In genomic region chr20:17896771-17897369, GRCh38 we compare ENCODE assay signal across 1 cellular context.
TF ChIP-seq lines count a peak whose summit lies in the region.

No MANE protein-coding gene starts in this region.

TF ChIP-seq in HepG2, 621 proteins besides CTCF, POLR2A, EP300 and RAD21 (continued from another document and continues in another):
- peak; percentile 88 for TF ChIP-seq RERE (CRISPR knock-in tag; IDR thresholded peaks at IDR 0.05; ENCODE audit: low read depth)
- TF ChIP-seq NR3C1 (CRISPR knock-in tag; IDR thresholded peaks at IDR 0.05), result no peak
- TF ChIP-seq ZBED4 (CRISPR knock-in tag; IDR thresholded peaks at IDR 0.05; ENCODE audit: borderline replicate concordance), result no peak
- no peak for TF ChIP-seq ELK4 (CRISPR knock-in tag; IDR thresholded peaks at IDR 0.05; ENCODE audit: borderline replicate concordance)
- TF ChIP-seq GATAD2A (CRISPR knock-in tag; IDR thresholded peaks at IDR 0.05), result peak; percentile 99
- peak; percentile 94 for TF ChIP-seq ATF3 (CRISPR knock-in tag; IDR thresholded peaks at IDR 0.05)
- peak; percentile 99 for TF ChIP-seq FOSL2 (CRISPR knock-in tag; IDR thresholded peaks at IDR 0.05)
- TF ChIP-seq RAD51 (IDR thresholded peaks at IDR 0.05; ENCODE audit: borderline replicate concordance), result no peak
- TF ChIP-seq ATF4 (CRISPR knock-in tag; IDR thresholded peaks at IDR 0.05), result peak in 1 of 2 experiments; percentile 79; a peak in 2 of 4 replicates
- no peak for TF ChIP-seq TCF7L2 (IDR thresholded peaks at IDR 0.05; ENCODE audit: low read depth, low read length)
- TF ChIP-seq EHMT2 (IDR thresholded peaks at IDR 0.05; ENCODE audit: borderline replicate concordance, low read depth, low read length), result no peak
- peak; percentile 96 for TF ChIP-seq FOXP4 (CRISPR knock-in tag; IDR thresholded peaks at IDR 0.05)
- peak; percentile 80 for TF ChIP-seq ZNF430 (CRISPR knock-in tag; IDR thresholded peaks at IDR 0.05)
- no peak for TF ChIP-seq HCFC1 (IDR thresholded peaks at IDR 0.05; ENCODE audit: low read depth, low read length)
- peak; percentile 48; the same call in 1 of the 2 replicates for TF ChIP-seq ZHX2 (IDR thresholded peaks at IDR 0.05; ENCODE audit: low read depth)
- TF ChIP-seq ZHX2 (CRISPR knock-in tag; IDR thresholded peaks at IDR 0.05; ENCODE audit: borderline replicate concordance), result no peak; the same call in 1 of the 2 replicates
- no peak for TF ChIP-seq MXD3 (CRISPR knock-in tag; IDR thresholded peaks at IDR 0.05)
- TF ChIP-seq SKIL (CRISPR knock-in tag; IDR thresholded peaks at IDR 0.05; ENCODE audit: borderline replicate concordance), result peak; percentile 98
- TF ChIP-seq ZNF567 (CRISPR knock-in tag; IDR thresholded peaks at IDR 0.05; ENCODE audit: borderline replicate concordance), result 0 out of 2 replicates have a peak, but pooled peaks have one; percentile 40
- 0 out of 2 replicates have a peak, but pooled peaks have one; percentile 29 for TF ChIP-seq ATF5 (CRISPR knock-in tag; IDR thresholded peaks at IDR 0.05; ENCODE audit: low read depth)
- no peak; the same call in 1 of the 2 replicates for TF ChIP-seq ATF1 (CRISPR knock-in tag; IDR thresholded peaks at IDR 0.05)
- no peak for TF ChIP-seq ZNF468 (CRISPR knock-in tag; IDR thresholded peaks at IDR 0.05)
- no peak for TF ChIP-seq ISX (CRISPR knock-in tag; conservative IDR thresholded peaks at IDR 0.05)
- TF ChIP-seq FOXA1 (IDR thresholded peaks at IDR 0.05), result no peak
- peak; percentile 92 for TF ChIP-seq FOXA1 (CRISPR knock-in tag; IDR thresholded peaks at IDR 0.05)
- peak; percentile 86 for TF ChIP-seq HOMEZ (CRISPR knock-in tag; IDR thresholded peaks at IDR 0.05; ENCODE audit: low read depth)
- TF ChIP-seq PAF1 (CRISPR knock-in tag; IDR thresholded peaks at IDR 0.05), result no peak
- TF ChIP-seq DPF2 (CRISPR knock-in tag; IDR thresholded peaks at IDR 0.05; ENCODE audit: borderline replicate concordance, low read depth), result peak; percentile 94
